Comparison of ENCODE assay signal across 3 cellular contexts in the genomic region with DNA sequence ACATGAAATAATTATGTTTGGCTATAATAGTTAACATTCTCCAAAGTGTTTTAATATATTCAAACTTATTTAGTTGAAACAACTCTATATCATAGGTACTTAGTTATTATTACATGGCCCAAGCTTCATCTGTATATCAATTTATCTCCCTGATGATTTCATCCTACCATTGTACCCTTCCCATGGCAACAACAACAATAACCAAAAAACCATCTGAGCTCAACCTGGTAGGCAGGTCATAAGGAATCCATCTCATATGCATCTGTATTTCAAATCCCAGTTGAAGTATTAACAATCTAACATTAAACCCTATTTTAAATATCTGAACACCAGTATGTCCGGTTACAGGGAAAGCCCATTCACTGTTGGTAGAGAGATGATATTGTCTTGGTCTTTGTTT.
TF ChIP-seq lines count a peak whose summit lies in the region.

No MANE protein-coding gene starts in this region.

TF ChIP-seq in GM12891, 5 proteins besides CTCF, POLR2A, EP300 and RAD21:
- no peak for TF ChIP-seq POU2F2 (IDR thresholded peaks at IDR 0.05; ENCODE audit: low read depth, low read length)
- no peak for TF ChIP-seq PAX5 (IDR thresholded peaks at IDR 0.05; ENCODE audit: insufficient read depth, low read length, severe bottlenecking)
- no peak for TF ChIP-seq TAF1 (IDR thresholded peaks at IDR 0.05; ENCODE audit: low read depth, low read length)
- TF ChIP-seq POLR2AphosphoS5 (IDR thresholded peaks at IDR 0.05; ENCODE audit: low read depth, low read length): no peak
- no peak for TF ChIP-seq SPI1 (IDR thresholded peaks at IDR 0.05; ENCODE audit: low read depth, low read length)

TF ChIP-seq in SK-N-SH, 30 proteins besides CTCF, POLR2A, EP300 and RAD21:
- TF ChIP-seq NRF1 (IDR thresholded peaks at IDR 0.05; ENCODE audit: low read depth, low read length) (no peak), ELF1 (IDR thresholded peaks at IDR 0.05) (no peak), RCOR1 (IDR thresholded peaks at IDR 0.05; ENCODE audit: low read length) (no peak), POLR2AphosphoS5 (IDR thresholded peaks at IDR 0.05; ENCODE audit: low read depth, low read length) (no peak), RXRA (IDR thresholded peaks at IDR 0.05; ENCODE audit: borderline replicate concordance, low read depth) (no peak), EZH2phosphoT487 (IDR thresholded peaks at IDR 0.05; ENCODE audit: borderline replicate concordance, low read depth) (no peak), SMC3 (IDR thresholded peaks at IDR 0.05; ENCODE audit: low read depth, low read length) (no peak), MEF2A (IDR thresholded peaks at IDR 0.05; ENCODE audit: borderline replicate concordance, low read depth) (no peak), GABPA (IDR thresholded peaks at IDR 0.05; ENCODE audit: low read depth) (no peak), RFX5 (IDR thresholded peaks at IDR 0.05; ENCODE audit: low read length) (no peak)
- TF ChIP-seq, protein P1, sequence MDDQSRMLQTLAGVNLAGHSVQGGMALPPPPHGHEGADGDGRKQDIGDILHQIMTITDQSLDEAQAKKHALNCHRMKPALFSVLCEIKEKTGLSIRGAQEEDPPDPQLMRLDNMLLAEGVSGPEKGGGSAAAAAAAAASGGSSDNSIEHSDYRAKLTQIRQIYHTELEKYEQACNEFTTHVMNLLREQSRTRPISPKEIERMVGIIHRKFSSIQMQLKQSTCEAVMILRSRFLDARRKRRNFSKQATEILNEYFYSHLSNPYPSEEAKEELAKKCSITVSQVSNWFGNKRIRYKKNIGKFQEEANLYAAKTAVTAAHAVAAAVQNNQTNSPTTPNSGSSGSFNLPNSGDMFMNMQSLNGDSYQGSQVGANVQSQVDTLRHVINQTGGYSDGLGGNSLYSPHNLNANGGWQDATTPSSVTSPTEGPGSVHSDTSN (IDR thresholded peaks at IDR 0.05): no peak
- TF ChIP-seq, protein P2, sequence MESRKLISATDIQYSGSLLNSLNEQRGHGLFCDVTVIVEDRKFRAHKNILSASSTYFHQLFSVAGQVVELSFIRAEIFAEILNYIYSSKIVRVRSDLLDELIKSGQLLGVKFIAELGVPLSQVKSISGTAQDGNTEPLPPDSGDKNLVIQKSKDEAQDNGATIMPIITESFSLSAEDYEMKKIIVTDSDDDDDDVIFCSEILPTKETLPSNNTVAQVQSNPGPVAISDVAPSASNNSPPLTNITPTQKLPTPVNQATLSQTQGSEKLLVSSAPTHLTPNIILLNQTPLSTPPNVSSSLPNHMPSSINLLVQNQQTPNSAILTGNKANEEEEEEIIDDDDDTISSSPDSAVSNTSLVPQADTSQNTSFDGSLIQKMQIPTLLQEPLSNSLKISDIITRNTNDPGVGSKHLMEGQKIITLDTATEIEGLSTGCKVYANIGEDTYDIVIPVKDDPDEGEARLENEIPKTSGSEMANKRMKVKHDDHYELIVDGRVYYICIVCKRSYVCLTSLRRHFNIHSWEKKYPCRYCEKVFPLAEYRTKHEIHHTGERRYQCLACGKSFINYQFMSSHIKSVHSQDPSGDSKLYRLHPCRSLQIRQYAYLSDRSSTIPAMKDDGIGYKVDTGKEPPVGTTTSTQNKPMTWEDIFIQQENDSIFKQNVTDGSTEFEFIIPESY (IDR thresholded peaks at IDR 0.05; ENCODE audit: borderline replicate concordance, low read depth): no peak
- TF ChIP-seq, protein P3, sequence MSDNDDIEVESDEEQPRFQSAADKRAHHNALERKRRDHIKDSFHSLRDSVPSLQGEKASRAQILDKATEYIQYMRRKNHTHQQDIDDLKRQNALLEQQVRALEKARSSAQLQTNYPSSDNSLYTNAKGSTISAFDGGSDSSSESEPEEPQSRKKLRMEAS (IDR thresholded peaks at IDR 0.05; ENCODE audit: low read depth): no peak
- TF ChIP-seq, protein P4, sequence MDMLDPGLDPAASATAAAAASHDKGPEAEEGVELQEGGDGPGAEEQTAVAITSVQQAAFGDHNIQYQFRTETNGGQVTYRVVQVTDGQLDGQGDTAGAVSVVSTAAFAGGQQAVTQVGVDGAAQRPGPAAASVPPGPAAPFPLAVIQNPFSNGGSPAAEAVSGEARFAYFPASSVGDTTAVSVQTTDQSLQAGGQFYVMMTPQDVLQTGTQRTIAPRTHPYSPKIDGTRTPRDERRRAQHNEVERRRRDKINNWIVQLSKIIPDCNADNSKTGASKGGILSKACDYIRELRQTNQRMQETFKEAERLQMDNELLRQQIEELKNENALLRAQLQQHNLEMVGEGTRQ (IDR thresholded peaks at IDR 0.05; ENCODE audit: borderline replicate concordance, low read depth, low read length): no peak
TF ChIP-seq in SK-N-SH: peak in this region for 0.

TF ChIP-seq in endothelial cell of umbilical vein, 7 proteins besides CTCF, POLR2A, EP300 and RAD21:
- TF ChIP-seq POLR2AphosphoS5 (IDR thresholded peaks at IDR 0.05; ENCODE audit: insufficient read depth, low read depth, low read length) (no peak), JUN (IDR thresholded peaks at IDR 0.05; ENCODE audit: borderline replicate concordance, insufficient read depth, insufficient read length, low read depth) (no peak), EZH2 (IDR thresholded peaks at IDR 0.05; ENCODE audit: borderline replicate concordance, low read depth, low read length, severe bottlenecking) (no peak), MYC (IDR thresholded peaks at IDR 0.05; ENCODE audit: low read depth, low read length) (no peak), FOS (IDR thresholded peaks at IDR 0.05; ENCODE audit: borderline replicate concordance, insufficient read depth, low read length) (no peak), GATA2 (IDR thresholded peaks at IDR 0.05; ENCODE audit: insufficient read depth, insufficient read length, low read depth, low read length) (no peak)
- TF ChIP-seq, protein P3 (IDR thresholded peaks at IDR 0.05; ENCODE audit: insufficient read depth, insufficient read length): no peak
